In genomic region chr17:81447331-81447933, GRCh38 we compare ENCODE assay signal across 1 cellular context.
TF ChIP-seq lines count a peak whose summit lies in the region.

No MANE protein-coding gene starts in this region.

TF ChIP-seq in HEK293T, 16 proteins besides CTCF, POLR2A, EP300 and RAD21 (continued from another document):
- TF ChIP-seq SUZ12 (IDR thresholded peaks at IDR 0.05), result no peak
TF ChIP-seq in HEK293T: peak in this region for 0.
